ENCODE assay signal across 1 cellular context in genomic region chr4:56425518-56425917, GRCh38.
TF ChIP-seq lines count a peak whose summit lies in the region.

No MANE protein-coding gene starts in this region.

TF ChIP-seq in GM12878, 131 proteins besides CTCF, POLR2A, EP300 and RAD21:
- TF ChIP-seq ETV6 (conservative IDR thresholded peaks at IDR 0.05 in 1 of 2, IDR thresholded peaks at IDR 0.05 in 1 of 2; ENCODE audit: borderline replicate concordance in 1 of 2, low read depth in 1 of 2) = no peak
- TF ChIP-seq ZNF592 (IDR thresholded peaks at IDR 0.05) = no peak
